ENCODE assay signal across 8 cellular contexts in genomic region chr5:34656001-34656699, GRCh38. TPM values are rescaled to one million over a fixed set of nuclear protein-coding genes. Genes with fewer than 3 reads are reported as not detected.
DNase-seq lines count a peak whose midpoint lies in the region; ATAC-seq lines count a peak whose summit lies in the region.

TSS of gene RAI14 (plus strand) at chr5:34656328. CDS start at chr5:34686920, 30,592 bp downstream.

- peak; percentile 74 for DNase-seq in D341Med (ENCODE audit: low spot score)
- peak in 2 of 3 donors; percentile 9 to 17 for DNase-seq in T-helper 17 cell
- peak; percentile 81 for DNase-seq in cerebellum (ENCODE audit: low spot score)
- peak; percentile 92 for DNase-seq in iPS-NIHi7 (ENCODE audit: extremely low spot score)
- DNase-seq in sciatic nerve (ENCODE audit: low spot score) = peak; percentile 91

- peaks cover 36% of the 10 kb centered on the region for H3K4me1 ChIP-seq in HUES48 (ENCODE audit: control insufficient read depth, insufficient read depth, low read length)

- H3K4me1 Mint-ChIP-seq in T-helper 17 cell = peaks cover 24% of the 10 kb centered on the region

- intact Hi-C loops in sciatic nerve (cut with DNase I) = no loop called here

- peaks cover 21% of the 10 kb centered on the region for H3K27me3 Mint-ChIP-seq in T-helper 17 cell

- peak within 1 kb of the TSS; percentile 89 for H3K27ac Mint-ChIP-seq in T-helper 17 cell

- H3K4me3 Mint-ChIP-seq in T-helper 17 cell = peak within 1 kb of the TSS; percentile 98

- H3K9me3 ChIP-seq in HUES48 (ENCODE audit: control insufficient read depth, insufficient read depth, low read length) = no peaks in the 10 kb centered on the region
- no peaks in the 10 kb centered on the region for H3K9me3 ChIP-seq in T-helper 17 cell (ENCODE audit: control insufficient read depth, low read length, poor library complexity, severe bottlenecking)

- H3K36me3 Mint-ChIP-seq in T-helper 17 cell (ENCODE audit: low read depth) = peaks cover 3% of the 10 kb centered on the region

- ATAC-seq in T-helper 17 cell = peak; percentile 32
- ATAC-seq in sciatic nerve = peak; percentile 92
- no peak for ATAC-seq in HG03025 (IDR thresholded peaks at IDR 0.05; ENCODE audit: low FRiP score, unreplicated experiment)
- ATAC-seq in HG02623 (IDR thresholded peaks at IDR 0.05; ENCODE audit: unreplicated experiment) = no peak

- peak within 1 kb of the TSS; percentile 84 for H3K27ac ChIP-seq in HUES48 (ENCODE audit: low read depth, low read length)

- H3K4me3 ChIP-seq in HUES48 (ENCODE audit: low read depth, low read length) = peak within 1 kb of the TSS; percentile 82

- peaks cover 16% of the 10 kb centered on the region for H3K36me3 ChIP-seq in HUES48 (ENCODE audit: control insufficient read depth, insufficient read depth, low read length)

- H3K27me3 ChIP-seq in HUES48 (ENCODE audit: control insufficient read depth, insufficient read depth, low read length) = no peaks in the 10 kb centered on the region

- peak within 1 kb of the TSS; percentile 87 for H3K9ac ChIP-seq in HUES48 (ENCODE audit: low read depth, low read length)

RNA-seq across cellular contexts. Expression of gene RAI14, which starts in this region (rescaled TPM):
- total RNA-seq in T-helper 17 cell = 1 to 10 TPM; 2.0 to 3.1 TPM
- total RNA-seq in cerebellum = 20.0 TPM
- 147 TPM for total RNA-seq in sciatic nerve

Comparison
In these comparisons a context has a peak if more than half of its experiments do, and no peak if none do; other contexts are left out.
1. DNase-seq: peak in every context shown above with its lines; median percentile 92 in iPS-NIHi7; 91 in sciatic nerve; 81 in cerebellum; 74 in D341Med; 13 in T-helper 17 cell.
2. ATAC-seq: peak in T-helper 17 cell (single experiment) and sciatic nerve (single experiment); none in HG03025 (single experiment) and HG02623 (single experiment).